Comparison of ENCODE assay signal across 8 cellular contexts in the genomic region with DNA sequence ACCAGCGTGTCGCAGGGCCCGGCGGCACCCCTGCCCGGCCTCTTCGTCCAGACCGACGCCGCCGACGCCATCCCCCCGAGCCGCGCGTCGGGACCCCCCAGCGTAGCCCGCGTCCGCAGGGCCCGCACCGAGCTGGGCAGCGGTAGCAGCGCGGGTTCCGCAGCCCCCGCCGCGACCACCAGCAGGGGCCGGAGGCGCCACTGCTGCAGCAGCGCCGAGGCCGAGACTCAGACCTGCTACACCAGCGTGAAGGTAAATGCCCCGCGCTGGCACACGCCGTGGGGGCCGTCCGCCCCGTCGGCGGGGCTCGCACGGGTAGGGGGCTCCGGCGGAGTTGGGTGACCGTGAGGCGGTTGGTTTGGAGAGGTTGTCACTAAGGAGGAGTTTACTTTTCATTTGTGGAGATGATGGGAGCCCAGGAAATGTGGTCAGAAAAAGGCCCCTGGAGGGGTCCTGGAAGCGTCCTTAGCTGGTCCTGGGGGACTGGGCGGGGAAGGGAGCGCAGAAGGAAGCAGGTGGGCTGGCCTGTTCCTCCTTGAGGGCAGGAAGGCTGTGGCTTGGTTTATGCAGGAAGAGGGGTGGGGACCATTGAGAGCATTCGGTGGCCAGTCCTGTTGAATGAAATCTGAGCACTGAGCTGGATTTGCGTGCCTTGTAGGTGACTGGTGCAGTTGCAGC. TPM values are rescaled to one million over a fixed set of nuclear protein-coding genes. Genes with fewer than 3 reads are reported as not detected.
DNase-seq lines count a peak whose midpoint lies in the region; ATAC-seq and TF ChIP-seq lines count a peak whose summit lies in the region.

No MANE protein-coding gene starts in this region.

- no peak overlapping the region for H3K27ac ChIP-seq in right lobe of liver

- no peak overlapping the region for H3K27ac Mint-ChIP-seq in activated CD8-positive, alpha-beta memory T cell treated with anti-CD3 and anti-CD28 coated beads, Interleukin-2, amount 10 ng/mL, durations not matched to agents 7 days and 5 days
- H3K27ac Mint-ChIP-seq in activated naive CD8-positive, alpha-beta T cell treated with anti-CD3 and anti-CD28 coated beads, Interleukin-2, amount 10 ng/mL, durations not matched to agents 7 days and 5 days = no peak overlapping the region
- peak overlapping the region; percentile 52 for H3K27ac Mint-ChIP-seq in type B pancreatic cell

- CTCF ChIA-PET in activated CD8-positive, alpha-beta memory T cell treated with anti-CD3 and anti-CD28 coated beads, Interleukin-2, amount 10 ng/mL, durations not matched to agents 7 days and 5 days (lab: Charles Lee) = no interaction called here

- peak overlapping the region; percentile 57 for H3K4me3 Mint-ChIP-seq in activated CD8-positive, alpha-beta memory T cell treated with anti-CD3 and anti-CD28 coated beads, Interleukin-2, amount 10 ng/mL, durations not matched to agents 7 days and 5 days
- H3K4me3 Mint-ChIP-seq in activated naive CD8-positive, alpha-beta T cell treated with anti-CD3 and anti-CD28 coated beads, Interleukin-2, amount 10 ng/mL, durations not matched to agents 7 days and 5 days = peak overlapping the region; percentile 78
- H3K4me3 Mint-ChIP-seq in type B pancreatic cell = peak overlapping the region; percentile 94

- H3K36me3 Mint-ChIP-seq in activated CD8-positive, alpha-beta memory T cell treated with anti-CD3 and anti-CD28 coated beads, Interleukin-2, amount 10 ng/mL, durations not matched to agents 7 days and 5 days = no peaks in the 10 kb centered on the region
- no peaks in the 10 kb centered on the region for H3K36me3 Mint-ChIP-seq in activated naive CD8-positive, alpha-beta T cell treated with anti-CD3 and anti-CD28 coated beads, Interleukin-2, amount 10 ng/mL, durations not matched to agents 7 days and 5 days
- H3K36me3 Mint-ChIP-seq in type B pancreatic cell = peaks cover 6% of the 10 kb centered on the region

- peaks cover 72% of the 10 kb centered on the region for H3K27me3 Mint-ChIP-seq in activated CD8-positive, alpha-beta memory T cell treated with anti-CD3 and anti-CD28 coated beads, Interleukin-2, amount 10 ng/mL, durations not matched to agents 7 days and 5 days
- H3K27me3 Mint-ChIP-seq in activated naive CD8-positive, alpha-beta T cell treated with anti-CD3 and anti-CD28 coated beads, Interleukin-2, amount 10 ng/mL, durations not matched to agents 7 days and 5 days = peaks cover 77% of the 10 kb centered on the region
- peaks cover 69% of the 10 kb centered on the region for H3K27me3 Mint-ChIP-seq in type B pancreatic cell

- POLR2A ChIA-PET in activated naive CD8-positive, alpha-beta T cell treated with anti-CD3 and anti-CD28 coated beads, Interleukin-2, amount 10 ng/mL, durations not matched to agents 7 days and 5 days (lab: Charles Lee) = no interaction called here

- H3K27me3 ChIP-seq in right lobe of liver = peaks cover 0 to 9% of the 10 kb centered on the region in 2 donors

- H3K4me1 Mint-ChIP-seq in activated CD8-positive, alpha-beta memory T cell treated with anti-CD3 and anti-CD28 coated beads, Interleukin-2, amount 10 ng/mL, durations not matched to agents 7 days and 5 days = peaks cover 11% of the 10 kb centered on the region
- H3K4me1 Mint-ChIP-seq in activated naive CD8-positive, alpha-beta T cell treated with anti-CD3 and anti-CD28 coated beads, Interleukin-2, amount 10 ng/mL, durations not matched to agents 7 days and 5 days = peaks cover 10% of the 10 kb centered on the region
- peaks cover 15% of the 10 kb centered on the region for H3K4me1 Mint-ChIP-seq in type B pancreatic cell (ENCODE audit: unreplicated experiment)

- TF ChIP-seq CTCF in right lobe of liver (IDR thresholded peaks at IDR 0.05) (no peak), type B pancreatic cell (conservative IDR thresholded peaks at IDR 0.05) (no peak)

- peak overlapping the region; percentile 34 to 51 (median 36) for H3K4me3 ChIP-seq in right lobe of liver

- no peak for TF ChIP-seq POLR2A in right lobe of liver (IDR thresholded peaks at IDR 0.05)

- peaks cover 0 to 6% (median 0%) of the 10 kb centered on the region in 4 donors for H3K4me1 ChIP-seq in right lobe of liver

- no peaks in the 10 kb centered on the region for H3K9me3 ChIP-seq in right lobe of liver

- peak; percentile 34 for ATAC-seq in activated CD8-positive, alpha-beta memory T cell treated with anti-CD3 and anti-CD28 coated beads, Interleukin-2, amount 10 ng/mL, durations not matched to agents 7 days and 5 days
- ATAC-seq in activated naive CD8-positive, alpha-beta T cell treated with anti-CD3 and anti-CD28 coated beads, Interleukin-2, amount 10 ng/mL, durations not matched to agents 7 days and 5 days (ENCODE audit: low read depth) = peak; percentile 23
- ATAC-seq in right lobe of liver = peak; percentile 25 to 51 (median 42)

- H3K9me3 Mint-ChIP-seq in activated CD8-positive, alpha-beta memory T cell treated with anti-CD3 and anti-CD28 coated beads, Interleukin-2, amount 10 ng/mL, durations not matched to agents 7 days and 5 days (ENCODE audit: low read depth) = no peaks in the 10 kb centered on the region
- no peaks in the 10 kb centered on the region for H3K9me3 Mint-ChIP-seq in activated naive CD8-positive, alpha-beta T cell treated with anti-CD3 and anti-CD28 coated beads, Interleukin-2, amount 10 ng/mL, durations not matched to agents 7 days and 5 days
- no peaks in the 10 kb centered on the region for H3K9me3 Mint-ChIP-seq in type B pancreatic cell

- intact Hi-C loops in right lobe of liver (cut with DNase I) = no loop called here

- no peak for DNase-seq in activated CD8-positive, alpha-beta memory T cell treated with anti-CD3 and anti-CD28 coated beads, Interleukin-2, amount 10 ng/mL, durations not matched to agents 7 days and 5 days
- DNase-seq in activated CD8-positive, alpha-beta memory T cell treated with anti-CD3 and anti-CD28 coated beads, Interleukin-2, amount 50 U/mL, for 48 hours = no peak
- DNase-seq in activated naive CD8-positive, alpha-beta T cell treated with anti-CD3 and anti-CD28 coated beads, Interleukin-2, amount 10 ng/mL, durations not matched to agents 7 days and 5 days = peak; percentile 34
- DNase-seq in right lobe of liver (no peak), type B pancreatic cell (ENCODE audit: extremely low spot score, unreplicated experiment) (no peak), NCI-H2107 (lab: John Stamatoyannopoulos, UW) (no peak), KG1 (lab: John Stamatoyannopoulos, UW) (no peak)
- DNase-seq in stimulated activated CD4-positive, alpha-beta T cell treated with anti-CD3 and anti-CD28 coated beads, Interleukin-12 subunit alpha, Interleukin-12 subunit beta, amount 100 ng/mL, for 4 hours = no peak

- no peaks in the 10 kb centered on the region for H3K36me3 ChIP-seq in right lobe of liver

- WGBS in right lobe of liver (ENCODE audit: insufficient coverage, low coverage, low lambda C conversion rate, missing lambda C conversion rate) = 8% methylated on average over 13 of the region's 55 CpGs

RNA-seq across cellular contexts. Expression of gene PDE8B, which starts 0.7 kb away (rescaled TPM):
- under 1 TPM in 1 of 2 experiments, not detected in 1; 0.68 TPM for total RNA-seq in activated CD8-positive, alpha-beta memory T cell treated with anti-CD3 and anti-CD28 coated beads, Interleukin-2, amount 10 ng/mL, durations not matched to agents 7 days and 5 days
- total RNA-seq in activated naive CD8-positive, alpha-beta T cell treated with anti-CD3 and anti-CD28 coated beads, Interleukin-2, amount 10 ng/mL, durations not matched to agents 7 days and 5 days = under 1 TPM; 0.19 to 0.23 TPM
- total RNA-seq in right lobe of liver = 1 to 10 TPM; 1.2 to 5.4 (median 2.4) TPM
- total RNA-seq in type B pancreatic cell (ENCODE audit: low replicate concordance) = 16.7 and 69.8 TPM in 2 replicates
